In the genomic region with DNA sequence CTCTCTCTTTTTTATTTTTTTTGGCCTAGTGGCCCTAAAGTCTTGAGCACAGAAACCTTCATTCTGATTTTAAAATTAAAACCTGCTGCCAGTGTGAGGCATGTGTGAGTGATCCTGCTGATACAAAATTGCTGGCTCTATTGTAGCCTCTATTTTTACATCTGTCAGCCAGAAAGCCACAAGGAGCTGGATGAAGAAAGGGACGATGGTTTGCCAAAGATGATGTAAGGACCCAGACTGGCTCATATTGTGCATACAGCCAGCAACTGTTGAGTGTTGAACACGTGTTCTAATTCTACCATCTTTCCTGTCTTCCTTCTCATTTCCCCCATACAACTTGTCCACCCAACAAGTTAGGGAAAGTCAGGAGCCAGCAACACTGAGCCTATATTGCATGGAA, we compare ENCODE assay signal across 2 cellular contexts.
TF ChIP-seq lines count a peak whose summit lies in the region.

No MANE protein-coding gene starts in this region.

TF ChIP-seq in GM23338, 12 proteins besides CTCF, POLR2A, EP300 and RAD21 (continues in another document):
- TF ChIP-seq ZNF331 (CRISPR knock-in tag; IDR thresholded peaks at IDR 0.05; ENCODE audit: low read depth) (no peak), STAT1 (IDR thresholded peaks at IDR 0.05; ENCODE audit: unreplicated experiment) (no peak), NANOG (IDR thresholded peaks at IDR 0.05; ENCODE audit: borderline replicate concordance) (no peak), ZNF114 (CRISPR knock-in tag; IDR thresholded peaks at IDR 0.05) (no peak), POLR2AphosphoS5 (IDR thresholded peaks at IDR 0.05; ENCODE audit: low read depth) (no peak), JUNB (IDR thresholded peaks at IDR 0.05; ENCODE audit: unreplicated experiment) (no peak), CREB1 (CRISPR knock-in tag; IDR thresholded peaks at IDR 0.05; ENCODE audit: low read depth) (no peak), EZH2 (IDR thresholded peaks at IDR 0.05; ENCODE audit: low read depth, unreplicated experiment) (no peak)
- TF ChIP-seq, protein P1, sequence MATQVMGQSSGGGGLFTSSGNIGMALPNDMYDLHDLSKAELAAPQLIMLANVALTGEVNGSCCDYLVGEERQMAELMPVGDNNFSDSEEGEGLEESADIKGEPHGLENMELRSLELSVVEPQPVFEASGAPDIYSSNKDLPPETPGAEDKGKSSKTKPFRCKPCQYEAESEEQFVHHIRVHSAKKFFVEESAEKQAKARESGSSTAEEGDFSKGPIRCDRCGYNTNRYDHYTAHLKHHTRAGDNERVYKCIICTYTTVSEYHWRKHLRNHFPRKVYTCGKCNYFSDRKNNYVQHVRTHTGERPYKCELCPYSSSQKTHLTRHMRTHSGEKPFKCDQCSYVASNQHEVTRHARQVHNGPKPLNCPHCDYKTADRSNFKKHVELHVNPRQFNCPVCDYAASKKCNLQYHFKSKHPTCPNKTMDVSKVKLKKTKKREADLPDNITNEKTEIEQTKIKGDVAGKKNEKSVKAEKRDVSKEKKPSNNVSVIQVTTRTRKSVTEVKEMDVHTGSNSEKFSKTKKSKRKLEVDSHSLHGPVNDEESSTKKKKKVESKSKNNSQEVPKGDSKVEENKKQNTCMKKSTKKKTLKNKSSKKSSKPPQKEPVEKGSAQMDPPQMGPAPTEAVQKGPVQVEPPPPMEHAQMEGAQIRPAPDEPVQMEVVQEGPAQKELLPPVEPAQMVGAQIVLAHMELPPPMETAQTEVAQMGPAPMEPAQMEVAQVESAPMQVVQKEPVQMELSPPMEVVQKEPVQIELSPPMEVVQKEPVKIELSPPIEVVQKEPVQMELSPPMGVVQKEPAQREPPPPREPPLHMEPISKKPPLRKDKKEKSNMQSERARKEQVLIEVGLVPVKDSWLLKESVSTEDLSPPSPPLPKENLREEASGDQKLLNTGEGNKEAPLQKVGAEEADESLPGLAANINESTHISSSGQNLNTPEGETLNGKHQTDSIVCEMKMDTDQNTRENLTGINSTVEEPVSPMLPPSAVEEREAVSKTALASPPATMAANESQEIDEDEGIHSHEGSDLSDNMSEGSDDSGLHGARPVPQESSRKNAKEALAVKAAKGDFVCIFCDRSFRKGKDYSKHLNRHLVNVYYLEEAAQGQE (IDR thresholded peaks at IDR 0.05; ENCODE audit: unreplicated experiment): no peak
- TF ChIP-seq, protein P2, sequence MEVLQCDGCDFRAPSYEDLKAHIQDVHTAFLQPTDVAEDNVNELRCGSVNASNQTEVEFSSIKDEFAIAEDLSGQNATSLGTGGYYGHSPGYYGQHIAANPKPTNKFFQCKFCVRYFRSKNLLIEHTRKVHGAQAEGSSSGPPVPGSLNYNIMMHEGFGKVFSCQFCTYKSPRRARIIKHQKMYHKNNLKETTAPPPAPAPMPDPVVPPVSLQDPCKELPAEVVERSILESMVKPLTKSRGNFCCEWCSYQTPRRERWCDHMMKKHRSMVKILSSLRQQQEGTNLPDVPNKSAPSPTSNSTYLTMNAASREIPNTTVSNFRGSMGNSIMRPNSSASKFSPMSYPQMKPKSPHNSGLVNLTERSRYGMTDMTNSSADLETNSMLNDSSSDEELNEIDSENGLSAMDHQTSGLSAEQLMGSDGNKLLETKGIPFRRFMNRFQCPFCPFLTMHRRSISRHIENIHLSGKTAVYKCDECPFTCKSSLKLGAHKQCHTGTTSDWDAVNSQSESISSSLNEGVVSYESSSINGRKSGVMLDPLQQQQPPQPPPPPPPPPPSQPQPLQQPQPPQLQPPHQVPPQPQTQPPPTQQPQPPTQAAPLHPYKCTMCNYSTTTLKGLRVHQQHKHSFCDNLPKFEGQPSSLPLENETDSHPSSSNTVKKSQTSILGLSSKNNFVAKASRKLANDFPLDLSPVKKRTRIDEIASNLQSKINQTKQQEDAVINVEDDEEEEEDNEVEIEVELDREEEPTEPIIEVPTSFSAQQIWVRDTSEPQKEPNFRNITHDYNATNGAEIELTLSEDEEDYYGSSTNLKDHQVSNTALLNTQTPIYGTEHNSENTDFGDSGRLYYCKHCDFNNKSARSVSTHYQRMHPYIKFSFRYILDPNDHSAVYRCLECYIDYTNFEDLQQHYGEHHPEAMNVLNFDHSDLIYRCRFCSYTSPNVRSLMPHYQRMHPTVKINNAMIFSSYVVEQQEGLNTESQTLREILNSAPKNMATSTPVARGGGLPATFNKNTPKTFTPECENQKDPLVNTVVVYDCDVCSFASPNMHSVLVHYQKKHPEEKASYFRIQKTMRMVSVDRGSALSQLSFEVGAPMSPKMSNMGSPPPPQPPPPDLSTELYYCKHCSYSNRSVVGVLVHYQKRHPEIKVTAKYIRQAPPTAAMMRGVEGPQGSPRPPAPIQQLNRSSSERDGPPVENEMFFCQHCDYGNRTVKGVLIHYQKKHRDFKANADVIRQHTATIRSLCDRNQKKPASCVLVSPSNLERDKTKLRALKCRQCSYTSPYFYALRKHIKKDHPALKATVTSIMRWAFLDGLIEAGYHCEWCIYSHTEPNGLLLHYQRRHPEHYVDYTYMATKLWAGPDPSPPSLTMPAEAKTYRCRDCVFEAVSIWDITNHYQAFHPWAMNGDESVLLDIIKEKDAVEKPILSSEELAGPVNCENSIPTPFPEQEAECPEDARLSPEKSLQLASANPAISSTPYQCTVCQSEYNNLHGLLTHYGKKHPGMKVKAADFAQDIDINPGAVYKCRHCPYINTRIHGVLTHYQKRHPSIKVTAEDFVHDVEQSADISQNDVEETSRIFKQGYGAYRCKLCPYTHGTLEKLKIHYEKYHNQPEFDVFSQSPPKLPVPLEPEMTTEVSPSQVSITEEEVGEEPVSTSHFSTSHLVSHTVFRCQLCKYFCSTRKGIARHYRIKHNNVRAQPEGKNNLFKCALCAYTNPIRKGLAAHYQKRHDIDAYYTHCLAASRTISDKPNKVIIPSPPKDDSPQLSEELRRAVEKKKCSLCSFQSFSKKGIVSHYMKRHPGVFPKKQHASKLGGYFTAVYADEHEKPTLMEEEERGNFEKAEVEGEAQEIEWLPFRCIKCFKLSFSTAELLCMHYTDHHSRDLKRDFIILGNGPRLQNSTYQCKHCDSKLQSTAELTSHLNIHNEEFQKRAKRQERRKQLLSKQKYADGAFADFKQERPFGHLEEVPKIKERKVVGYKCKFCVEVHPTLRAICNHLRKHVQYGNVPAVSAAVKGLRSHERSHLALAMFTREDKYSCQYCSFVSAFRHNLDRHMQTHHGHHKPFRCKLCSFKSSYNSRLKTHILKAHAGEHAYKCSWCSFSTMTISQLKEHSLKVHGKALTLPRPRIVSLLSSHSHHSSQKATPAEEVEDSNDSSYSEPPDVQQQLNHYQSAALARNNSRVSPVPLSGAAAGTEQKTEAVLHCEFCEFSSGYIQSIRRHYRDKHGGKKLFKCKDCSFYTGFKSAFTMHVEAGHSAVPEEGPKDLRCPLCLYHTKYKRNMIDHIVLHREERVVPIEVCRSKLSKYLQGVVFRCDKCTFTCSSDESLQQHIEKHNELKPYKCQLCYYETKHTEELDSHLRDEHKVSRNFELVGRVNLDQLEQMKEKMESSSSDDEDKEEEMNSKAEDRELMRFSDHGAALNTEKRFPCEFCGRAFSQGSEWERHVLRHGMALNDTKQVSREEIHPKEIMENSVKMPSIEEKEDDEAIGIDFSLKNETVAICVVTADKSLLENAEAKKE (CRISPR knock-in tag; IDR thresholded peaks at IDR 0.05): no peak

TF ChIP-seq in SK-N-SH treated with all-trans-retinoic acid at 6 μM for 48 hours, 23 proteins besides CTCF, POLR2A, EP300 and RAD21:
- TF ChIP-seq ESRRG (CRISPR knock-in tag; IDR thresholded peaks at IDR 0.05) (no peak), ZC3H10 (CRISPR knock-in tag; IDR thresholded peaks at IDR 0.05) (no peak), ZNF565 (CRISPR knock-in tag; conservative IDR thresholded peaks at IDR 0.05; ENCODE audit: low read depth) (no peak), ISL1 (CRISPR knock-in tag; IDR thresholded peaks at IDR 0.05) (no peak), BACH2 (CRISPR knock-in tag; IDR thresholded peaks at IDR 0.05; ENCODE audit: borderline replicate concordance) (no peak), ZFP30 (CRISPR knock-in tag; IDR thresholded peaks at IDR 0.05) (no peak), OSR1 (CRISPR knock-in tag; IDR thresholded peaks at IDR 0.05) (no peak), ARNTL (CRISPR knock-in tag; IDR thresholded peaks at IDR 0.05; ENCODE audit: borderline replicate concordance, low read depth) (no peak), PPARA (CRISPR knock-in tag; IDR thresholded peaks at IDR 0.05; ENCODE audit: borderline replicate concordance) (no peak), TCF4 (CRISPR knock-in tag; IDR thresholded peaks at IDR 0.05; ENCODE audit: borderline replicate concordance) (no peak)
TF ChIP-seq in SK-N-SH treated with all-trans-retinoic acid at 6 μM for 48 hours: peak in this region for 0.
